In genomic region chr18:8121942-8122480, GRCh38 we compare ENCODE assay signal across 14 cellular contexts.
DNase-seq lines count a peak whose midpoint lies in the region; ATAC-seq and TF ChIP-seq lines count a peak whose summit lies in the region.
"Had no signal": no experiment of that assay in that cellular context is flagged by ENCODE, and none has a peak within 500 bp of the region (broad histone marks: within the 10 kb centered on the region; RNA-seq: fewer than 3 reads in every experiment).

No MANE protein-coding gene starts in this region.

- H3K9me3 ChIP-seq in PC-9 (ENCODE audit: insufficient read depth, low read depth), result no peaks in the 10 kb centered on the region
- H3K9me3 ChIP-seq: left lung, neutrophil had no signal

- TF ChIP-seq CTCF in PC-9 (conservative IDR thresholded peaks at IDR 0.05), result no peak
- TF ChIP-seq CTCF in epithelial cell of esophagus (IDR thresholded peaks at IDR 0.05; ENCODE audit: insufficient read depth, low read depth, low read length, missing control alignments), result no peak
- TF ChIP-seq CTCF in mesothelial cell of epicardium (IDR thresholded peaks at IDR 0.05; ENCODE audit: unreplicated experiment), result no peak

- peak overlapping the region; percentile 37; the same call in 1 of the 2 replicates for H2AFZ ChIP-seq in PC-9

- BruUV-seq in PC-9 (replicated peaks; lab: Mats Ljungman, UMichigan), result no TSS peak

- intact Hi-C loops in PC-9 (cut with micrococcal nuclease; ENCODE audit: unreplicated experiment), result loop anchor here (5.0 to 10.0 kb wide), 3 partner anchors 110 to 850 kb away; no protein-coding TSS in a partner anchor

- H3K36me3 ChIP-seq in PC-9 (ENCODE audit: low read depth), result no peaks in the 10 kb centered on the region
- H3K36me3 ChIP-seq: left lung, neutrophil had no signal

- DNase-seq in Daoy (ENCODE audit: low read depth) (peak; percentile 27), PC-9 (peak; percentile 71 to 81), epithelial cell of esophagus (ENCODE audit: low read depth) (peak; percentile 92), mesothelial cell of epicardium (ENCODE audit: low spot score in 2 of 2, unreplicated experiment in 2 of 2) (no peak), HuH-7.5 (ENCODE audit: low spot score) (no peak)
- DNase-seq in activated CD4-positive, alpha-beta T cell treated with anti-CD3 and anti-CD28 coated beads for 1 hour, result no peak
- DNase-seq: activated T-cell treated with anti-CD3 and anti-CD28 coated beads, Interleukin-2, amount 50 U/mL, for 24 hours; aorta; CD4-positive, alpha-beta memory T cell had no signal

- peak overlapping the region; percentile 70 for H3K27ac ChIP-seq in PC-9
- H3K27ac ChIP-seq: left lung, neutrophil had no signal

- peaks cover 69% of the 10 kb centered on the region for H3K4me1 ChIP-seq in PC-9 (replicated peaks; ENCODE audit: insufficient read depth)
- H3K4me1 ChIP-seq: left lung had no signal

- peak overlapping the region; percentile 81 for H3K27ac Mint-ChIP-seq in mesothelial cell of epicardium
- H3K27ac Mint-ChIP-seq: activated T-cell treated with anti-CD3 and anti-CD28 coated beads, Interleukin-2, amount 50 U/mL, for 24 hours; CD4-positive, alpha-beta memory T cell had no signal

- peak overlapping the region; percentile 47 for H3K4me2 ChIP-seq in PC-9

- no peak for ATAC-seq in HG02623 (IDR thresholded peaks at IDR 0.05; ENCODE audit: unreplicated experiment)
- no peak for ATAC-seq in HG03139 (IDR thresholded peaks at IDR 0.05; ENCODE audit: unreplicated experiment)
- ATAC-seq: left lung, Right ventricle myocardium inferior had no signal

- no peaks in the 10 kb centered on the region for H3K9me3 Mint-ChIP-seq in mesothelial cell of epicardium
- H3K9me3 Mint-ChIP-seq: activated T-cell treated with anti-CD3 and anti-CD28 coated beads, Interleukin-2, amount 50 U/mL, for 24 hours had no signal

- no peak overlapping the region for H3K4me3 Mint-ChIP-seq in mesothelial cell of epicardium
- H3K4me3 Mint-ChIP-seq: activated T-cell treated with anti-CD3 and anti-CD28 coated beads, Interleukin-2, amount 50 U/mL, for 24 hours; CD4-positive, alpha-beta memory T cell had no signal

- no peaks in the 10 kb centered on the region for H3K27me3 Mint-ChIP-seq in mesothelial cell of epicardium (ENCODE audit: low read depth)
- H3K27me3 Mint-ChIP-seq: activated T-cell treated with anti-CD3 and anti-CD28 coated beads, Interleukin-2, amount 50 U/mL, for 24 hours; CD4-positive, alpha-beta memory T cell had no signal

- peaks cover 4% of the 10 kb centered on the region for H3K36me3 Mint-ChIP-seq in mesothelial cell of epicardium

- H3K9me2 ChIP-seq in PC-9 (ENCODE audit: insufficient read depth), result no peaks in the 10 kb centered on the region; the same call in 1 of the 2 replicates

- CTCF ChIA-PET in PC-9 (lab: Charles Lee), result no interaction called here

- H3K4me1 Mint-ChIP-seq in mesothelial cell of epicardium, result peaks cover 39% of the 10 kb centered on the region

- peaks cover 37% of the 10 kb centered on the region for H3F3A ChIP-seq in PC-9 (ENCODE audit: insufficient read depth, low read depth)

- H3K27me3 ChIP-seq in PC-9 (ENCODE audit: insufficient read depth, low read depth), result no peaks in the 10 kb centered on the region
- H3K27me3 ChIP-seq: left lung, neutrophil had no signal

- H4K20me1 ChIP-seq in PC-9 (ENCODE audit: insufficient read depth), result no peaks in the 10 kb centered on the region

- H3K79me2 ChIP-seq in PC-9 (ENCODE audit: low read depth), result no peaks in the 10 kb centered on the region

- POLR2A ChIA-PET in PC-9 (lab: Charles Lee; ENCODE audit: unreplicated experiment), result interaction anchor here (0.6 kb wide), 1 partner anchor 103 kb away, joined by 7 read pairs; no protein-coding TSS in a partner anchor

- no peak overlapping the region for H3K4me3 ChIP-seq in PC-9
- no peak overlapping the region for H3K4me3 ChIP-seq in epithelial cell of esophagus (ENCODE audit: low read length)
- H3K4me3 ChIP-seq: left lung had no signal

Comparison
In these comparisons a context has a peak if more than half of its experiments do, and no peak if none do; other contexts are left out.
1. DNase-seq: peak in Daoy (single experiment), PC-9 (2 of 2) and epithelial cell of esophagus (single experiment); none in mesothelial cell of epicardium (0 of 2), activated CD4-positive, alpha-beta T cell treated with anti-CD3 and anti-CD28 coated beads for 1 hour (single experiment) and HuH-7.5 (single experiment).